12 cellular contexts compared by ENCODE assay signal in genomic region chr18:45764000-45764686, GRCh38. TPM values are rescaled to one million over a fixed set of nuclear protein-coding genes. Genes with fewer than 3 reads are reported as not detected.
A peak's percentile ranks its signal among the peaks of the same experiment; 100 is the strongest.
DNase-seq lines count a peak whose midpoint lies in the region; ATAC-seq and TF ChIP-seq lines count a peak whose summit lies in the region.
"Had no signal": no experiment of that assay in that cellular context is flagged by ENCODE, and none has a peak within 500 bp of the region (broad histone marks: within the 10 kb centered on the region; RNA-seq: fewer than 3 reads in every experiment).

No MANE protein-coding gene starts in this region.

- H3K27me3 ChIP-seq in left ventricle myocardium inferior (ENCODE audit: low read depth) (no peaks in the 10 kb centered on the region), prostate gland (replicated peaks; ENCODE audit: insufficient read depth) (no peaks in the 10 kb centered on the region), adrenal gland (no peaks in the 10 kb centered on the region), tibial nerve (no peaks in the 10 kb centered on the region)

- TF ChIP-seq POLR2A in prostate gland (IDR thresholded peaks at IDR 0.05) (no peak), adrenal gland (IDR thresholded peaks at IDR 0.05) (no peak), tibial nerve (IDR thresholded peaks at IDR 0.05) (no peak)

- no peak for TF ChIP-seq EP300 in tibial nerve (IDR thresholded peaks at IDR 0.05)

- DNase-seq in left ventricle myocardium inferior (no peak), Right ventricle myocardium superior (no peak), RKO (ENCODE audit: low spot score) (peak; percentile 7), fibroblast of pulmonary artery (ENCODE audit: low read depth) (peak; percentile 47), GM03348 (ENCODE audit: low spot score) (no peak), prostate gland (ENCODE audit: low spot score) (no peak), adrenal gland (no peak), tibial nerve (ENCODE audit: low spot score in 2 of 2) (no peak)
- DNase-seq: activated CD4-positive, alpha-beta memory T cell treated with anti-CD3 and anti-CD28 coated beads for 36 hours; DMS153; stimulated activated CD4-positive, alpha-beta T cell treated with anti-CD3 and anti-CD28 coated beads, Interleukin-1b, Interleukin-23, amount 100 ng/mL, for 48 hours had no signal

- H3K4me3 ChIP-seq in left ventricle myocardium inferior (no peak overlapping the region), fibroblast of pulmonary artery (replicated peaks; ENCODE audit: low read depth, low read length) (no peak overlapping the region), prostate gland (no peak overlapping the region), adrenal gland (no peak overlapping the region), tibial nerve (no peak overlapping the region)
- H3K4me3 ChIP-seq: HAP-1 had no signal

- no peaks in the 10 kb centered on the region for H3K9me3 ChIP-seq in left ventricle myocardium inferior (replicated peaks)
- H3K9me3 ChIP-seq in prostate gland: no peaks in the 10 kb centered on the region
- no peaks in the 10 kb centered on the region for H3K9me3 ChIP-seq in adrenal gland (replicated peaks in 1 of 3)
- no peaks in the 10 kb centered on the region for H3K9me3 ChIP-seq in tibial nerve
- H3K9me3 ChIP-seq: HAP-1 had no signal

- H3K27ac ChIP-seq in left ventricle myocardium inferior (replicated peaks): peak overlapping the region; percentile 60
- H3K27ac ChIP-seq in prostate gland: no peak overlapping the region
- H3K27ac ChIP-seq in adrenal gland: no peak overlapping the region
- no peak overlapping the region for H3K27ac ChIP-seq in tibial nerve

- no peak for TF ChIP-seq CTCF in left ventricle myocardium inferior (IDR thresholded peaks at IDR 0.05; ENCODE audit: borderline replicate concordance)
- TF ChIP-seq CTCF in fibroblast of pulmonary artery (IDR thresholded peaks at IDR 0.05; ENCODE audit: low read length, missing control alignments): no peak
- TF ChIP-seq CTCF in prostate gland (IDR thresholded peaks at IDR 0.05): no peak
- TF ChIP-seq CTCF in adrenal gland (IDR thresholded peaks at IDR 0.05): no peak
- TF ChIP-seq CTCF in tibial nerve (IDR thresholded peaks at IDR 0.05): no peak

- H3K36me3 ChIP-seq in left ventricle myocardium inferior (no peaks in the 10 kb centered on the region), prostate gland (no peaks in the 10 kb centered on the region), adrenal gland (replicated peaks in 1 of 2) (no peaks in the 10 kb centered on the region), tibial nerve (no peaks in the 10 kb centered on the region)
- H3K36me3 ChIP-seq: HAP-1 had no signal

- ATAC-seq in Right ventricle myocardium superior (ENCODE audit: poor library complexity): no peak

- intact Hi-C loops in left ventricle myocardium inferior (cut with micrococcal nuclease): no loop called here
- intact Hi-C loops in Right ventricle myocardium superior (cut with DNase I): no loop called here
- intact Hi-C loops in prostate gland (cut with DNase I): no loop called here
- intact Hi-C loops in adrenal gland (cut with DNase I): no loop called here

- H3K4me1 ChIP-seq in left ventricle myocardium inferior (peaks cover 28% of the 10 kb centered on the region), prostate gland (replicated peaks) (no peaks in the 10 kb centered on the region), adrenal gland (replicated peaks in 1 of 2) (no peaks in the 10 kb centered on the region), tibial nerve (no peaks in the 10 kb centered on the region)
- H3K4me1 ChIP-seq: HAP-1 had no signal

- 57% methylated on average over 3 of the region's 3 CpGs for WGBS in prostate gland
- WGBS in adrenal gland, 4 donors: 74 to 91% (median 75%) methylated on average over 2 to 3 of the region's 3 CpGs
- 68 to 77% methylated on average over 3 of the region's 3 CpGs for WGBS in tibial nerve, 2 donors

RNA-seq across cellular contexts. Expression of gene SLC14A1, which starts 40.2 kb away (rescaled TPM):
- total RNA-seq in left ventricle myocardium inferior (22.1 TPM), Right ventricle myocardium superior (32.8 TPM), prostate gland (100 to 1,000 TPM in 1 of 2 donors, 10 to 100 TPM in 1; 31.8 to 139 TPM), adrenal gland (1 to 10 TPM in 6 of 8 donors, under 1 TPM in 2; 0.57 to 8.8 (median 2.0) TPM), tibial nerve (1 to 10 TPM in 1 of 4 donors, under 1 TPM in 2, not detected in 1; 0.39 to 3.7 (median 0.60) TPM)
- polyA plus RNA-seq in adrenal gland: 1 to 10 TPM; 1.3 to 3.6 (median 3.5) TPM

Comparison
In these comparisons a context has a peak if more than half of its experiments do, and no peak if none do; other contexts are left out.
1. DNase-seq: peak in RKO (single experiment) and fibroblast of pulmonary artery (single experiment); none in left ventricle myocardium inferior (single experiment), Right ventricle myocardium superior (single experiment), GM03348 (single experiment), prostate gland (single experiment), adrenal gland (0 of 7) and tibial nerve (0 of 2).